Comparison of ENCODE assay signal across 17 cellular contexts in genomic region chr20:64242797-64243475, GRCh38.
"Had no signal": no experiment of that assay in that cellular context is flagged by ENCODE, and none has a peak within 500 bp of the region (broad histone marks: within the 10 kb centered on the region; RNA-seq: fewer than 3 reads in every experiment).

No MANE protein-coding gene starts in this region.

- FAIRE-seq: endometrium, frontal cortex had no signal

- H3K27ac Mint-ChIP-seq: naive thymus-derived CD8-positive, alpha-beta T cell; stimulated activated memory B cell treated with anti-CD40 and anti-IgM and Interleukin-4, amounts not matched to agents 10 μg/mL and 1 μg/mL and 100 μg/mL, for 72 hours; T-cell had no signal

- H3K9me3 ChIP-seq: spleen, thoracic aorta, upper lobe of left lung had no signal

- H3K27me3 ChIP-seq: upper lobe of left lung had no signal

- H3K4me1 ChIP-seq: parathyroid adenoma, spleen, upper lobe of left lung had no signal

- H3K4me3 ChIP-seq: coronary artery, spleen, thoracic aorta, upper lobe of left lung had no signal

- H3K36me3 ChIP-seq: spleen, thoracic aorta, upper lobe of left lung had no signal

- H3K27me3 Mint-ChIP-seq: brain had no signal

- H3K9me3 Mint-ChIP-seq: brain; central memory CD8-positive, alpha-beta T cell; naive thymus-derived CD8-positive, alpha-beta T cell; stimulated activated memory B cell treated with anti-CD40 and anti-IgM and Interleukin-4, amounts not matched to agents 10 μg/mL and 1 μg/mL and 100 μg/mL, for 72 hours; T-cell had no signal

- DNase-seq: activated CD4-positive, alpha-beta T cell treated with anti-CD3 and anti-CD28 coated beads for 48 hours; activated CD4-positive, CD25-positive, alpha-beta regulatory T cell; kidney glomerular epithelial cell; mesendoderm; naive thymus-derived CD8-positive, alpha-beta T cell; stimulated activated CD4-positive, alpha-beta T cell treated with anti-CD3 and anti-CD28 coated beads, Interleukin-4, amount 100 ng/mL, for 4 hours; upper lobe of left lung had no signal

- H3K4me3 Mint-ChIP-seq: brain; central memory CD8-positive, alpha-beta T cell; naive thymus-derived CD8-positive, alpha-beta T cell; stimulated activated memory B cell treated with anti-CD40 and anti-IgM and Interleukin-4, amounts not matched to agents 10 μg/mL and 1 μg/mL and 100 μg/mL, for 72 hours; T-cell had no signal

- H3K4me1 Mint-ChIP-seq: brain had no signal

- H3K36me3 Mint-ChIP-seq: naive thymus-derived CD8-positive, alpha-beta T cell; stimulated activated memory B cell treated with anti-CD40 and anti-IgM and Interleukin-4, amounts not matched to agents 10 μg/mL and 1 μg/mL and 100 μg/mL, for 72 hours; T-cell had no signal
